ENCODE assay signal across 8 cellular contexts in genomic region chr5:179530069-179530998, GRCh38. TPM values are rescaled to one million over a fixed set of nuclear protein-coding genes. Genes with fewer than 3 reads are reported as not detected.
DNase-seq lines count a peak whose midpoint lies in the region; ATAC-seq, FAIRE-seq and TF ChIP-seq lines count a peak whose summit lies in the region.

No MANE protein-coding gene starts in this region.

- H3K4me3 ChIP-seq in GM12878 (peak overlapping the region; percentile 51; the same call in 1 of the 2 replicates), kidney (ENCODE audit: low read length in 2 of 2) (peak overlapping the region; percentile 21 to 53)

- FAIRE-seq in GM12878 (lab: Jason Lieb, UNC): no peak
- no peak for FAIRE-seq in kidney (lab: Jason Lieb, UNC)

- H3K36me3 ChIP-seq in GM12878 (ENCODE audit: control insufficient read depth in 2 of 2, insufficient read depth in 2 of 2, low read length in 1 of 2): no peaks in the 10 kb centered on the region
- H3K36me3 ChIP-seq in kidney (ENCODE audit: control insufficient read depth in 1 of 2, insufficient read depth in 2 of 2, low read length in 2 of 2): no peaks in the 10 kb centered on the region

- H3K9ac ChIP-seq in GM12878 (ENCODE audit: control insufficient read depth, insufficient read depth, low read length): peak overlapping the region; percentile 41
- no peak overlapping the region for H3K9ac ChIP-seq in kidney (ENCODE audit: low read length in 2 of 2)

- 0 out of 4 replicates have a peak, but pooled peaks cover 0 to 2% of the 10 kb centered on the region in 2 experiments for H3K27me3 ChIP-seq in GM12878 (replicated peaks in 1 of 2; ENCODE audit: control insufficient read depth in 2 of 2, insufficient read depth in 2 of 2, low read length in 1 of 2)

- SMC1A ChIA-PET in GM12878 (lab: Charles Lee; ENCODE audit: uncharacterized antibody, unreplicated experiment): no interaction called here

- peak overlapping the region; percentile 66 for H3K4me2 ChIP-seq in GM12878 (ENCODE audit: control insufficient read depth, insufficient read depth)

- in situ Hi-C loops in GM12878 (cut with MboI): no loop called here

- H3K4me1 ChIP-seq in GM12878 (ENCODE audit: control insufficient read depth, insufficient read depth, low read length) (peaks cover 5% of the 10 kb centered on the region; the same call in 1 of the 2 replicates), kidney (ENCODE audit: control insufficient read depth in 1 of 2, insufficient read depth in 1 of 2, low read depth in 1 of 2, low read length in 2 of 2) (peaks cover 0 to 2% of the 10 kb centered on the region in 2 donors)

- H4K20me1 ChIP-seq in GM12878 (ENCODE audit: control insufficient read depth, insufficient read depth): no peaks in the 10 kb centered on the region

- peak; percentile 71 for TF ChIP-seq POLR2A in GM12878 (IDR thresholded peaks at IDR 0.05; ENCODE audit: low read depth, low read length)

- CTCF ChIA-PET in GM12878 (lab: Yijun Ruan, JAX): no interaction called here
- CTCF ChIA-PET in HEK293T (lab: Yijun Ruan, JAX): no interaction called here

- peak overlapping the region; percentile 81 for H2AFZ ChIP-seq in GM12878 (ENCODE audit: control insufficient read depth, low read depth, low read length)

- peak; percentile 69 for DNase-seq in GM10266 (ENCODE audit: extremely low spot score)
- peak; percentile 29 for DNase-seq in T-helper 9 cell
- no peak for DNase-seq in GM12878 (ENCODE audit: low read depth, low spot score)
- peak; percentile 92 for DNase-seq in kidney
- peak; percentile 65 for DNase-seq in stimulated activated CD4-positive, alpha-beta T cell treated with anti-CD3 and anti-CD28 coated beads, Interleukin-1b, Interleukin-23, amount 100 ng/mL, for 48 hours
- DNase-seq in HEK293T (ENCODE audit: extremely low spot score): no peak

- POLR2A ChIA-PET in GM12878 (lab: Charles Lee): no interaction called here
- POLR2A ChIA-PET in HEK293T (lab: Yijun Ruan, JAX): interaction anchor here (0.7 kb wide), 1 partner anchor 53 kb away, joined by 3 read pairs; no protein-coding TSS in a partner anchor

- H3K27ac ChIP-seq in GM12878 (ENCODE audit: control insufficient read depth, insufficient read depth) (no peak overlapping the region), kidney (ENCODE audit: low read depth in 2 of 2, low read length in 2 of 2) (no peak overlapping the region)

- peaks cover 1% of the 10 kb centered on the region; the same call in 1 of the 2 replicates for H3K79me2 ChIP-seq in GM12878 (ENCODE audit: control insufficient read depth, insufficient read depth, low read length)

- TF ChIP-seq EP300 in GM12878 (IDR thresholded peaks at IDR 0.05; ENCODE audit: borderline replicate concordance in 1 of 2, control insufficient read depth in 1 of 2, low read depth in 2 of 2, low read length in 2 of 2): no peak

- no peaks in the 10 kb centered on the region; the same call in 2 of the 3 replicates for H3K9me3 ChIP-seq in GM12878 (replicated peaks; ENCODE audit: control insufficient read depth, insufficient read depth, low read length)
- no peaks in the 10 kb centered on the region for H3K9me3 ChIP-seq in kidney (ENCODE audit: control insufficient read depth in 1 of 2, low read length in 2 of 2)

- WGBS in GM12878 (ENCODE audit: insufficient coverage, insufficient replicate concordance, low lambda C conversion rate, missing lambda C conversion rate): 17% methylated on average over 65 of the region's 65 CpGs

- intact Hi-C loops in GM12878 (cut with micrococcal nuclease; ENCODE audit: unreplicated experiment): no loop called here
- intact Hi-C loops in kidney (cut with DNase I): no loop called here

- BruUV-seq in GM12878 (replicated peaks; lab: Mats Ljungman, UMichigan): no TSS peak

- RAD21 ChIA-PET in GM12878 (lab: Charles Lee; ENCODE audit: unreplicated experiment): no interaction called here

- ATAC-seq in HG02623 (IDR thresholded peaks at IDR 0.05; ENCODE audit: unreplicated experiment) (peak; percentile 69), GM12878 (peak; percentile 83), HG03469 (IDR thresholded peaks at IDR 0.05; ENCODE audit: unreplicated experiment) (no peak)

- TF ChIP-seq CTCF in GM10266 (IDR thresholded peaks at IDR 0.05; ENCODE audit: control insufficient read depth, insufficient read depth, low read depth, missing control alignments) (peak; percentile 39), GM12878 (IDR thresholded peaks at IDR 0.05 in 2 of 3, conservative IDR thresholded peaks at IDR 0.05 in 1 of 3; ENCODE audit: control insufficient read depth in 2 of 3, extremely low read depth in 1 of 3, insufficient read depth in 1 of 3, low read depth in 3 of 3, low read length in 3 of 3) (peak; percentile 17 to 19 (median 17); a peak in 4 of 6 replicates), kidney (IDR thresholded peaks at IDR 0.05; ENCODE audit: borderline replicate concordance, extremely low read depth, insufficient read depth) (no peak)

- peak; percentile 38; the same call in 1 of the 2 replicates for TF ChIP-seq RAD21 in GM12878 (IDR thresholded peaks at IDR 0.05; ENCODE audit: insufficient read depth, low read depth, low read length)

TF ChIP-seq in HEK293T, 16 proteins besides CTCF, POLR2A, EP300 and RAD21:
- TF ChIP-seq TARDBP (IDR thresholded peaks at IDR 0.05) (no peak), BHLHE40 (IDR thresholded peaks at IDR 0.05; ENCODE audit: borderline replicate concordance) (no peak)

RNA-seq across cellular contexts. Expression of gene RUFY1, which starts 20.0 kb away (rescaled TPM):
- 65.2 and 75.0 TPM in 2 replicates for total RNA-seq in GM12878 (2013; cell fraction: nucleolus; rRNA removed)
- 27.0 and 28.4 TPM in 2 replicates for total RNA-seq in GM12878 (2014; rRNA removed)
- 22.7 and 26.3 TPM in 2 replicates for total RNA-seq in GM12878 (2014; rRNA removed; fragmentation: Illumina TruSeq; extraction: Trizol)
- 28.8 and 36.3 TPM in 2 replicates for total RNA-seq in GM12878 (2021)
- 17.9 TPM for polyA plus RNA-seq in GM12878 (2011; ENCODE audit: low read depth)
- polyA plus RNA-seq in GM12878 (2011; rRNA removed): 18.4 and 19.2 TPM in 2 replicates
- polyA plus RNA-seq in GM12878 (2011; cell fraction: cytosol; rRNA removed): 10.3 and 13.1 TPM in 2 replicates
- 22.2 and 27.2 TPM in 2 replicates for polyA plus RNA-seq in GM12878 (2011; cell fraction: nucleus; rRNA removed)
- 22.2 and 23.8 TPM in 2 replicates for polyA plus RNA-seq in GM12878 (2012)
- 22.8 and 26.2 TPM in 2 replicates for polyA plus RNA-seq in GM12878 (2014; fragmentation: Illumina TruSeq; extraction: Trizol)
- 1 to 10 TPM; 5.7 to 8.1 TPM for polyA plus RNA-seq in GM12878 (2014; fragmentation: Nextera tagmentation; extraction: Ambion mirVana)
- 26.7 and 27.2 TPM in 2 replicates for polyA plus RNA-seq in GM12878 (2014; rRNA removed)
- 10 to 100 TPM; 23.6 to 25.4 TPM for polyA plus RNA-seq in GM12878 (2016; fragmentation: Nextera tagmentation; extraction: Ambion mirVana)
- polyA minus RNA-seq in GM12878 (2011; rRNA and poly(A)+ RNA removed): 12.7 and 17.7 TPM in 2 replicates
- polyA minus RNA-seq in GM12878 (2011; cell fraction: cytosol; rRNA and poly(A)+ RNA removed): 5.6 and 7.7 TPM in 2 replicates
- 18.5 and 25.8 TPM in 2 replicates for polyA minus RNA-seq in GM12878 (2011; cell fraction: nucleus; rRNA and poly(A)+ RNA removed)
- 56.3 TPM for total RNA-seq in kidney
- 48.5 TPM for polyA plus RNA-seq in kidney (ENCODE audit: insufficient read depth, low read depth, low replicate concordance)

Comparison
In these comparisons a context has a peak if more than half of its experiments do, and no peak if none do; other contexts are left out.
1. DNase-seq: peak in GM10266 (single experiment), T-helper 9 cell (single experiment), kidney (single experiment) and stimulated activated CD4-positive, alpha-beta T cell treated with anti-CD3 and anti-CD28 coated beads, Interleukin-1b, Interleukin-23, amount 100 ng/mL, for 48 hours (single experiment); none in GM12878 (single experiment) and HEK293T (single experiment).